In genomic region chr1:149937779-149938178, GRCh38 we compare ENCODE assay signal across 1 cellular context.
TF ChIP-seq lines count a peak whose summit lies in the region.

No MANE protein-coding gene starts in this region.

TF ChIP-seq in HepG2, 621 proteins besides CTCF, POLR2A, EP300 and RAD21:
- TF ChIP-seq SRSF9 (IDR thresholded peaks at IDR 0.05; ENCODE audit: borderline replicate concordance, insufficient read depth, low read depth, low read length, poor library complexity, severe bottlenecking) (no peak), ZNF629 (CRISPR knock-in tag; conservative IDR thresholded peaks at IDR 0.05) (no peak), RNF2 (conservative IDR thresholded peaks at IDR 0.05; ENCODE audit: low read depth) (no peak), HMG20A (CRISPR knock-in tag; IDR thresholded peaks at IDR 0.05; ENCODE audit: borderline replicate concordance) (no peak), ATAD3A (CRISPR knock-in tag; IDR thresholded peaks at IDR 0.05) (no peak), CENPX (CRISPR knock-in tag; IDR thresholded peaks at IDR 0.05) (no peak), XBP1 (CRISPR knock-in tag; IDR thresholded peaks at IDR 0.05) (no peak), ZNF33B (CRISPR knock-in tag; IDR thresholded peaks at IDR 0.05) (no peak), SAFB2 (CRISPR knock-in tag; IDR thresholded peaks at IDR 0.05; ENCODE audit: borderline replicate concordance, low read depth) (no peak), ZNF784 (CRISPR knock-in tag; IDR thresholded peaks at IDR 0.05; ENCODE audit: borderline replicate concordance) (no peak), ARNTL (CRISPR knock-in tag; IDR thresholded peaks at IDR 0.05) (no peak)
- TF ChIP-seq, protein P1, sequence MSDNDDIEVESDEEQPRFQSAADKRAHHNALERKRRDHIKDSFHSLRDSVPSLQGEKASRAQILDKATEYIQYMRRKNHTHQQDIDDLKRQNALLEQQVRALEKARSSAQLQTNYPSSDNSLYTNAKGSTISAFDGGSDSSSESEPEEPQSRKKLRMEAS (IDR thresholded peaks at IDR 0.05): no peak
- TF ChIP-seq, protein P2, sequence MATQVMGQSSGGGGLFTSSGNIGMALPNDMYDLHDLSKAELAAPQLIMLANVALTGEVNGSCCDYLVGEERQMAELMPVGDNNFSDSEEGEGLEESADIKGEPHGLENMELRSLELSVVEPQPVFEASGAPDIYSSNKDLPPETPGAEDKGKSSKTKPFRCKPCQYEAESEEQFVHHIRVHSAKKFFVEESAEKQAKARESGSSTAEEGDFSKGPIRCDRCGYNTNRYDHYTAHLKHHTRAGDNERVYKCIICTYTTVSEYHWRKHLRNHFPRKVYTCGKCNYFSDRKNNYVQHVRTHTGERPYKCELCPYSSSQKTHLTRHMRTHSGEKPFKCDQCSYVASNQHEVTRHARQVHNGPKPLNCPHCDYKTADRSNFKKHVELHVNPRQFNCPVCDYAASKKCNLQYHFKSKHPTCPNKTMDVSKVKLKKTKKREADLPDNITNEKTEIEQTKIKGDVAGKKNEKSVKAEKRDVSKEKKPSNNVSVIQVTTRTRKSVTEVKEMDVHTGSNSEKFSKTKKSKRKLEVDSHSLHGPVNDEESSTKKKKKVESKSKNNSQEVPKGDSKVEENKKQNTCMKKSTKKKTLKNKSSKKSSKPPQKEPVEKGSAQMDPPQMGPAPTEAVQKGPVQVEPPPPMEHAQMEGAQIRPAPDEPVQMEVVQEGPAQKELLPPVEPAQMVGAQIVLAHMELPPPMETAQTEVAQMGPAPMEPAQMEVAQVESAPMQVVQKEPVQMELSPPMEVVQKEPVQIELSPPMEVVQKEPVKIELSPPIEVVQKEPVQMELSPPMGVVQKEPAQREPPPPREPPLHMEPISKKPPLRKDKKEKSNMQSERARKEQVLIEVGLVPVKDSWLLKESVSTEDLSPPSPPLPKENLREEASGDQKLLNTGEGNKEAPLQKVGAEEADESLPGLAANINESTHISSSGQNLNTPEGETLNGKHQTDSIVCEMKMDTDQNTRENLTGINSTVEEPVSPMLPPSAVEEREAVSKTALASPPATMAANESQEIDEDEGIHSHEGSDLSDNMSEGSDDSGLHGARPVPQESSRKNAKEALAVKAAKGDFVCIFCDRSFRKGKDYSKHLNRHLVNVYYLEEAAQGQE (IDR thresholded peaks at IDR 0.05; ENCODE audit: borderline replicate concordance in 1 of 2, low read depth in 1 of 2, low read length in 2 of 2): no peak
